12 cellular contexts compared by ENCODE assay signal in the genomic region with DNA sequence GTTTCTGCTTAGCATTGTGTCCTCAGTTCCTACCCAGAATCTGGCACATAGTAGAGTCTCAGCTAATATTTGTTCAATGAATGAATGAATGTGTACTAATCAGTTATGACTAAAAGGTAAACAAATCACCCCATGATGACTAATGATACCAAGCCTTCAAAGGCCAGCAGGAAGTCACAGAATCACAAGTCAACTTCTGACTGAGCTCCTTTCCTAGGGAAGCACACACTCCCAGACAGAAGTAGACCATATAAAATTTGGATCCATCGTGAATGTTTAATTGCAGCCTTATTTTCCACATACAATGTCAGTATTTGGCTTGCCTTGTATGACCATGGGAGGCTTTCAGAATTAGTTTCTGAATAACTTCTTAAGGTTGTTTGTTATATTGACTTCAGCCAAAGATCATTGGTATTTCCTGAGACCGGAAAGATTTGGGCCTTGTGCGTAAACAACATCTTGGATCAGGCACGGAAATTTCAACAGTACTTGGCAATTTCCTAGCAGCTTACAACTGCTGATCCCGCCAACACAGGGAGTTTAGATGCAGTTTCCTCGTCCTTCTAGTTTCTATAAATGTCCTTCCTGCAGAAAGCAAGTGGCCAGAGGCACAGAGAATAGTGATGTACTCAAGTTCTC.
A peak's percentile ranks its signal among the peaks of the same experiment; 100 is the strongest.
DNase-seq lines count a peak whose midpoint lies in the region; ATAC-seq, FAIRE-seq and TF ChIP-seq lines count a peak whose summit lies in the region.
"Had no signal": no experiment of that assay in that cellular context is flagged by ENCODE, and none has a peak within 500 bp of the region (broad histone marks: within the 10 kb centered on the region; RNA-seq: fewer than 3 reads in every experiment).

No MANE protein-coding gene starts in this region.

- H3K27me3 ChIP-seq in keratinocyte (ENCODE audit: control insufficient read depth, extremely low read depth, insufficient read depth, low read length): no peaks in the 10 kb centered on the region
- H3K27me3 ChIP-seq in spleen (replicated peaks in 1 of 7): no peaks in the 10 kb centered on the region

- TF ChIP-seq POLR2A in spleen (IDR thresholded peaks at IDR 0.05): no peak

- H4K20me1 ChIP-seq in keratinocyte (ENCODE audit: control insufficient read depth, extremely low read depth, insufficient read depth, low read length): no peaks in the 10 kb centered on the region

- peak; percentile 67 for FAIRE-seq in keratinocyte (lab: Jason Lieb, UNC)

- H3K36me3 ChIP-seq in keratinocyte (ENCODE audit: control insufficient read depth in 2 of 2, extremely low read depth in 1 of 2, insufficient read depth in 2 of 2, low read length in 2 of 2) (no peaks in the 10 kb centered on the region), spleen (no peaks in the 10 kb centered on the region)

- no peaks in the 10 kb centered on the region for H3K9me3 ChIP-seq in keratinocyte (ENCODE audit: control insufficient read depth, low read depth, low read length)
- no peaks in the 10 kb centered on the region for H3K9me3 ChIP-seq in spleen

- no peak overlapping the region for H3K27ac Mint-ChIP-seq in MCF 10A (ENCODE audit: low read depth, unreplicated experiment)
- H3K27ac Mint-ChIP-seq in activated naive CD8-positive, alpha-beta T cell treated with anti-CD3 and anti-CD28 coated beads for 36 hours: no peak overlapping the region
- H3K27ac Mint-ChIP-seq: activated CD4-positive, alpha-beta T cell treated with anti-CD3 and anti-CD28 coated beads for 36 hours; stimulated activated naive CD8-positive, alpha-beta T cell treated with anti-CD3 and anti-CD28 coated beads, Interleukin-15, Interleukin-2, amounts not matched to agents 100 ng/mL and 50 ng/mL, for 24 hours had no signal

- no peaks in the 10 kb centered on the region for H3K79me2 ChIP-seq in keratinocyte (ENCODE audit: control insufficient read depth, insufficient read depth, low read length)

- H3K4me3 ChIP-seq in keratinocyte (ENCODE audit: control insufficient read depth in 2 of 3, extremely low read depth in 1 of 3, insufficient read depth in 2 of 3, low read depth in 1 of 3, low read length in 3 of 3) (no peak overlapping the region), spleen (no peak overlapping the region)
- H3K4me3 ChIP-seq: skin epidermis had no signal

- H3K4me1 ChIP-seq in keratinocyte (ENCODE audit: control insufficient read depth, extremely low read depth, insufficient read depth, low read length) (no peaks in the 10 kb centered on the region), spleen (peaks cover 0 to 11% (median 0%) of the 10 kb centered on the region in 6 donors)

- DNase-seq in HCEC 1CT (peak; percentile 78), MCF 10A (ENCODE audit: unreplicated experiment) (peak; percentile 55), keratinocyte (ENCODE audit: low read depth, low spot score) (no peak), spleen (no peak), glomerular visceral epithelial cell (ENCODE audit: extremely low spot score) (no peak), NCI-H187 treated with DMSO at 0.1 percent for 48 hours (lab: John Stamatoyannopoulos, UW) (no peak)
- no peak for DNase-seq in activated naive CD8-positive, alpha-beta T cell treated with anti-CD3 and anti-CD28 coated beads for 36 hours
- DNase-seq: activated CD4-positive, alpha-beta T cell treated with anti-CD3 and anti-CD28 coated beads for 36 hours; NK-92 treated with Interleukin-12 subunit alpha and Interleukin-12 subunit beta, amount 100 ng/mL, for 24 hours had no signal

- 59 to 75% (median 67%) methylated on average over 6 of the region's 6 CpGs for WGBS in spleen, 5 donors

- H3K27ac ChIP-seq in keratinocyte (ENCODE audit: control insufficient read depth, insufficient read depth, low read length) (no peak overlapping the region), spleen (peak overlapping the region in 5 of 8 donors; percentile 14 to 41 (median 39))

- H3K27me3 Mint-ChIP-seq in MCF 10A (ENCODE audit: insufficient read depth, unreplicated experiment): no peaks in the 10 kb centered on the region
- no peaks in the 10 kb centered on the region for H3K27me3 Mint-ChIP-seq in activated naive CD8-positive, alpha-beta T cell treated with anti-CD3 and anti-CD28 coated beads for 36 hours

- no peak for ATAC-seq in HG03565 (IDR thresholded peaks at IDR 0.05; ENCODE audit: unreplicated experiment)
- ATAC-seq: activated CD4-positive, alpha-beta T cell treated with anti-CD3 and anti-CD28 coated beads for 36 hours had no signal

- H3K9ac ChIP-seq in keratinocyte (ENCODE audit: control insufficient read depth, extremely low read depth, insufficient read depth, low read length): no peak overlapping the region

- H3K9me3 Mint-ChIP-seq in MCF 10A (ENCODE audit: unreplicated experiment): no peaks in the 10 kb centered on the region
- no peaks in the 10 kb centered on the region for H3K9me3 Mint-ChIP-seq in activated naive CD8-positive, alpha-beta T cell treated with anti-CD3 and anti-CD28 coated beads for 36 hours
- H3K9me3 Mint-ChIP-seq: stimulated activated naive CD8-positive, alpha-beta T cell treated with anti-CD3 and anti-CD28 coated beads, Interleukin-15, Interleukin-2, amounts not matched to agents 100 ng/mL and 50 ng/mL, for 24 hours had no signal

- TF ChIP-seq CTCF in MCF 10A (IDR thresholded peaks at IDR 0.05; ENCODE audit: unreplicated experiment) (no peak), keratinocyte (optimal IDR thresholded peaks at IDR 0.05 in 1 of 3, IDR thresholded peaks at IDR 0.05 in 1 of 3, conservative IDR thresholded peaks at IDR 0.05 in 1 of 3; ENCODE audit: extremely low read depth in 1 of 3, insufficient read depth in 2 of 3, low read length in 3 of 3) (no peak), spleen (IDR thresholded peaks at IDR 0.05 in 8 of 11, conservative IDR thresholded peaks at IDR 0.05 in 3 of 11) (no peak)

- POLR2A ChIA-PET in MCF 10A (lab: Yijun Ruan, JAX): interaction anchor here (0.8 to 0.9 kb wide), 2 partner anchors 9 to 13 kb away, joined by 3 to 5 read pairs; no protein-coding TSS in a partner anchor

- H3K4me3 Mint-ChIP-seq in MCF 10A (ENCODE audit: unreplicated experiment): no peak overlapping the region
- no peak overlapping the region for H3K4me3 Mint-ChIP-seq in activated naive CD8-positive, alpha-beta T cell treated with anti-CD3 and anti-CD28 coated beads for 36 hours
- H3K4me3 Mint-ChIP-seq: activated CD4-positive, alpha-beta T cell treated with anti-CD3 and anti-CD28 coated beads for 36 hours; stimulated activated naive CD8-positive, alpha-beta T cell treated with anti-CD3 and anti-CD28 coated beads, Interleukin-15, Interleukin-2, amounts not matched to agents 100 ng/mL and 50 ng/mL, for 24 hours had no signal

- CTCF ChIA-PET in MCF 10A (lab: Yijun Ruan, JAX): interaction anchor here (1.0 to 1.1 kb wide), 3 partner anchors 15 to 188 kb away, joined by 3 to 7 read pairs (median 4); no protein-coding TSS in a partner anchor

- H3K36me3 Mint-ChIP-seq in MCF 10A (ENCODE audit: insufficient read depth, unreplicated experiment): no peaks in the 10 kb centered on the region
- H3K36me3 Mint-ChIP-seq in activated naive CD8-positive, alpha-beta T cell treated with anti-CD3 and anti-CD28 coated beads for 36 hours: peaks cover 1% of the 10 kb centered on the region

- dilution Hi-C loops in keratinocyte (cut with MboI; ENCODE audit: extremely low pct_ligation_motif_present, low sequenced_read_pairs): no loop called here

- no TSS peak for BruUV-seq in MCF 10A (replicated peaks; lab: Mats Ljungman, UMichigan)

- no peaks in the 10 kb centered on the region for H3K9me1 ChIP-seq in keratinocyte (ENCODE audit: control insufficient read depth, extremely low read depth, insufficient read depth, low read length)

- intact Hi-C loops in MCF 10A (cut with micrococcal nuclease) (loop anchor here (10.0 kb wide), 1 partner anchor 114 kb away; no protein-coding TSS in a partner anchor), spleen (cut with DNase I; ENCODE audit: low total_unique reads) (no loop called here)

- H2AFZ ChIP-seq in keratinocyte (ENCODE audit: control insufficient read depth, low read length): no peak overlapping the region

- H3K4me1 Mint-ChIP-seq in MCF 10A (ENCODE audit: insufficient read depth, unreplicated experiment): peaks cover 11% of the 10 kb centered on the region
- H3K4me1 Mint-ChIP-seq in activated naive CD8-positive, alpha-beta T cell treated with anti-CD3 and anti-CD28 coated beads for 36 hours: peaks cover 6% of the 10 kb centered on the region

- H3K4me2 ChIP-seq in keratinocyte (ENCODE audit: control insufficient read depth, extremely low read depth, insufficient read depth, low read depth, low read length): no peak overlapping the region

Comparison
In these comparisons a context has a peak if more than half of its experiments do, and no peak if none do; other contexts are left out.
1. DNase-seq: peak in HCEC 1CT (single experiment) and MCF 10A (single experiment); none in keratinocyte (single experiment), spleen (single experiment), glomerular visceral epithelial cell (single experiment), NCI-H187 treated with DMSO at 0.1 percent for 48 hours (single experiment) and activated naive CD8-positive, alpha-beta T cell treated with anti-CD3 and anti-CD28 coated beads for 36 hours (single experiment).